Comparison of ENCODE assay signal across 1 cellular context in genomic region chr20:13587370-13587769, GRCh38.
TF ChIP-seq lines count a peak whose summit lies in the region.

No MANE protein-coding gene starts in this region.

TF ChIP-seq in HepG2, 621 proteins besides CTCF, POLR2A, EP300 and RAD21 (continues in another document):
- peak; percentile 61; the same call in 1 of the 2 replicates for TF ChIP-seq PAXIP1 (CRISPR knock-in tag; conservative IDR thresholded peaks at IDR 0.05)
- no peak for TF ChIP-seq ZNF75D (CRISPR knock-in tag; IDR thresholded peaks at IDR 0.05; ENCODE audit: borderline replicate concordance)
- 0 out of 2 replicates have a peak, but pooled peaks have one; percentile 9 for TF ChIP-seq ELF3 (CRISPR knock-in tag; IDR thresholded peaks at IDR 0.05)
- no peak for TF ChIP-seq CAMTA2 (CRISPR knock-in tag; IDR thresholded peaks at IDR 0.05; ENCODE audit: borderline replicate concordance)
- peak; percentile 43; the same call in 1 of the 2 replicates for TF ChIP-seq FOXP1 (IDR thresholded peaks at IDR 0.05)
- peak; percentile 72 for TF ChIP-seq FOXP1 (CRISPR knock-in tag; IDR thresholded peaks at IDR 0.05)
- peak; percentile 77; the same call in 1 of the 2 replicates for TF ChIP-seq AHDC1 (CRISPR knock-in tag; IDR thresholded peaks at IDR 0.05; ENCODE audit: borderline replicate concordance)
- no peak for TF ChIP-seq KLF13 (CRISPR knock-in tag; IDR thresholded peaks at IDR 0.05)
- peak; percentile 50; the same call in 1 of the 2 replicates for TF ChIP-seq HDAC1 (CRISPR knock-in tag; IDR thresholded peaks at IDR 0.05)
- peak; percentile 40; the same call in 1 of the 2 replicates for TF ChIP-seq ZNF816 (CRISPR knock-in tag; IDR thresholded peaks at IDR 0.05; ENCODE audit: borderline replicate concordance)
- no peak for TF ChIP-seq IKZF5 (CRISPR knock-in tag; IDR thresholded peaks at IDR 0.05)
- TF ChIP-seq SOX5 (CRISPR knock-in tag; IDR thresholded peaks at IDR 0.05; ENCODE audit: borderline replicate concordance) = peak; percentile 49; the same call in 1 of the 2 replicates
- no peak for TF ChIP-seq SRSF4 (IDR thresholded peaks at IDR 0.05; ENCODE audit: low read depth, low read length, poor library complexity, severe bottlenecking)
- TF ChIP-seq NFIB (CRISPR knock-in tag; IDR thresholded peaks at IDR 0.05; ENCODE audit: borderline replicate concordance) = no peak
- no peak for TF ChIP-seq HCFC1 (IDR thresholded peaks at IDR 0.05; ENCODE audit: low read depth, low read length)
- no peak for TF ChIP-seq ZNF362 (CRISPR knock-in tag; IDR thresholded peaks at IDR 0.05; ENCODE audit: borderline replicate concordance)
- TF ChIP-seq CHD2 (IDR thresholded peaks at IDR 0.05; ENCODE audit: low read depth, low read length) = no peak
- peak; percentile 77 for TF ChIP-seq FOXA1 (IDR thresholded peaks at IDR 0.05)
- TF ChIP-seq FOXA1 (CRISPR knock-in tag; IDR thresholded peaks at IDR 0.05) = no peak
- TF ChIP-seq ZMAT5 (CRISPR knock-in tag; IDR thresholded peaks at IDR 0.05; ENCODE audit: borderline replicate concordance, low read depth) = no peak
- TF ChIP-seq EZH2 (conservative IDR thresholded peaks at IDR 0.05; ENCODE audit: low read depth, low read length) = no peak
- TF ChIP-seq RARA (CRISPR knock-in tag; IDR thresholded peaks at IDR 0.05) = no peak
- no peak for TF ChIP-seq SMYD3 (CRISPR knock-in tag; IDR thresholded peaks at IDR 0.05)
- no peak for TF ChIP-seq ARNTL (CRISPR knock-in tag; IDR thresholded peaks at IDR 0.05)
- TF ChIP-seq NKX3-1 (CRISPR knock-in tag; IDR thresholded peaks at IDR 0.05) = no peak
- TF ChIP-seq KDM6A (CRISPR knock-in tag; IDR thresholded peaks at IDR 0.05; ENCODE audit: low read depth) = no peak
- TF ChIP-seq ISL2 (CRISPR knock-in tag; IDR thresholded peaks at IDR 0.05) = peak; percentile 31; the same call in 1 of the 2 replicates
- TF ChIP-seq KAT2B (IDR thresholded peaks at IDR 0.05; ENCODE audit: borderline replicate concordance, low read depth, low read length) = peak; percentile 58; the same call in 1 of the 2 replicates
- 0 out of 2 replicates have a peak, but pooled peaks have one; percentile 31 for TF ChIP-seq ZNF670 (CRISPR knock-in tag; IDR thresholded peaks at IDR 0.05; ENCODE audit: borderline replicate concordance)
- TF ChIP-seq NR2F1 (CRISPR knock-in tag; IDR thresholded peaks at IDR 0.05) = no peak
- TF ChIP-seq NFIC (IDR thresholded peaks at IDR 0.05; ENCODE audit: low read length) = peak; percentile 44; the same call in 1 of the 2 replicates
- no peak for TF ChIP-seq ZNF629 (CRISPR knock-in tag; conservative IDR thresholded peaks at IDR 0.05)
- TF ChIP-seq ARID3A (IDR thresholded peaks at IDR 0.05; ENCODE audit: low read depth, low read length) = peak; percentile 62; the same call in 1 of the 2 replicates
- no peak for TF ChIP-seq TIGD3 (CRISPR knock-in tag; IDR thresholded peaks at IDR 0.05; ENCODE audit: borderline replicate concordance)
- TF ChIP-seq ZNF547 (CRISPR knock-in tag; IDR thresholded peaks at IDR 0.05) = no peak
- TF ChIP-seq ZNF235 (CRISPR knock-in tag; IDR thresholded peaks at IDR 0.05; ENCODE audit: borderline replicate concordance) = no peak
- TF ChIP-seq ZNF781 (CRISPR knock-in tag; IDR thresholded peaks at IDR 0.05; ENCODE audit: borderline replicate concordance, not compliant biosample characterization) = no peak
- TF ChIP-seq ELF4 (CRISPR knock-in tag; IDR thresholded peaks at IDR 0.05; ENCODE audit: borderline replicate concordance) = no peak
- TF ChIP-seq MLLT10 (CRISPR knock-in tag; IDR thresholded peaks at IDR 0.05) = no peak
- peak; percentile 89 for TF ChIP-seq FOXA3 (CRISPR knock-in tag; IDR thresholded peaks at IDR 0.05)
- no peak for TF ChIP-seq SALL1 (CRISPR knock-in tag; IDR thresholded peaks at IDR 0.05)
- no peak for TF ChIP-seq FOSL2 (CRISPR knock-in tag; IDR thresholded peaks at IDR 0.05)
- 0 out of 2 replicates have a peak, but pooled peaks have one; percentile 29 for TF ChIP-seq TBX3 (IDR thresholded peaks at IDR 0.05; ENCODE audit: borderline replicate concordance)
- peak; percentile 20; the same call in 1 of the 2 replicates for TF ChIP-seq THAP11 (CRISPR knock-in tag; IDR thresholded peaks at IDR 0.05)
- TF ChIP-seq ZNF501 (CRISPR knock-in tag; IDR thresholded peaks at IDR 0.05) = no peak
- TF ChIP-seq KLF6 (CRISPR knock-in tag; IDR thresholded peaks at IDR 0.05) = 0 out of 2 replicates have a peak, but pooled peaks have one; percentile 23
- no peak for TF ChIP-seq TFDP2 (CRISPR knock-in tag; IDR thresholded peaks at IDR 0.05)
- no peak for TF ChIP-seq NONO (IDR thresholded peaks at IDR 0.05)
- no peak for TF ChIP-seq NONO (CRISPR knock-in tag; conservative IDR thresholded peaks at IDR 0.05)
- TF ChIP-seq PTBP1 (IDR thresholded peaks at IDR 0.05; ENCODE audit: low read depth, low read length, poor library complexity, severe bottlenecking) = no peak
- peak; percentile 87 for TF ChIP-seq GATAD2A (CRISPR knock-in tag; IDR thresholded peaks at IDR 0.05)
